Comparison of ENCODE assay signal across 1 cellular context in genomic region chr11:12673924-12674570, GRCh38.
TF ChIP-seq lines count a peak whose summit lies in the region.

Gene TEAD1 (plus strand): TSS chr11:12674421.

TF ChIP-seq in HepG2, 621 proteins besides CTCF, POLR2A, EP300 and RAD21 (continued from another document and continues in another):
- TF ChIP-seq NCOA2 (CRISPR knock-in tag; IDR thresholded peaks at IDR 0.05) (no peak; the same call in 1 of the 2 replicates), MZF1 (CRISPR knock-in tag; IDR thresholded peaks at IDR 0.05; ENCODE audit: borderline replicate concordance) (no peak), NFATC3 (CRISPR knock-in tag; IDR thresholded peaks at IDR 0.05) (no peak), KLF16 (CRISPR knock-in tag; IDR thresholded peaks at IDR 0.05) (peak in 1 of 2 experiments; percentile 43; a peak in 1 of 4 replicates), SIX4 (CRISPR knock-in tag; IDR thresholded peaks at IDR 0.05) (peak; percentile 23; the same call in 1 of the 2 replicates), CHCHD3 (CRISPR knock-in tag; IDR thresholded peaks at IDR 0.05) (no peak), ZMYM2 (CRISPR knock-in tag; IDR thresholded peaks at IDR 0.05) (0 out of 2 replicates have a peak, but pooled peaks have one; percentile 46), ZBTB39 (CRISPR knock-in tag; IDR thresholded peaks at IDR 0.05) (no peak), RNF2 (conservative IDR thresholded peaks at IDR 0.05; ENCODE audit: low read depth) (no peak), ZNF615 (CRISPR knock-in tag; IDR thresholded peaks at IDR 0.05; ENCODE audit: borderline replicate concordance) (no peak), ZNF619 (CRISPR knock-in tag; IDR thresholded peaks at IDR 0.05) (no peak), GMEB1 (CRISPR knock-in tag; IDR thresholded peaks at IDR 0.05; ENCODE audit: borderline replicate concordance) (peak; percentile 40; the same call in 1 of the 2 replicates), TP53 (CRISPR knock-in tag; conservative IDR thresholded peaks at IDR 0.05) (no peak), SRY (CRISPR knock-in tag; IDR thresholded peaks at IDR 0.05) (no peak; the same call in 1 of the 2 replicates), NFKB2 (CRISPR knock-in tag; IDR thresholded peaks at IDR 0.05; ENCODE audit: borderline replicate concordance) (no peak), ZNF34 (CRISPR knock-in tag; IDR thresholded peaks at IDR 0.05; ENCODE audit: borderline replicate concordance) (no peak), ZKSCAN1 (IDR thresholded peaks at IDR 0.05; ENCODE audit: low read length) (no peak), ZNF331 (CRISPR knock-in tag; IDR thresholded peaks at IDR 0.05) (peak; percentile 50), PHF8 (CRISPR knock-in tag; IDR thresholded peaks at IDR 0.05) (peak; percentile 63), ZNF441 (CRISPR knock-in tag; IDR thresholded peaks at IDR 0.05; ENCODE audit: borderline replicate concordance) (peak; percentile 65; the same call in 1 of the 2 replicates), LRRFIP1 (CRISPR knock-in tag; conservative IDR thresholded peaks at IDR 0.05) (no peak), ZNF605 (CRISPR knock-in tag; IDR thresholded peaks at IDR 0.05) (peak; percentile 43; the same call in 1 of the 2 replicates), ZFP36 (IDR thresholded peaks at IDR 0.05; ENCODE audit: borderline replicate concordance, low read depth, low read length, partially characterized antibody) (no peak), ZNF816 (CRISPR knock-in tag; IDR thresholded peaks at IDR 0.05; ENCODE audit: borderline replicate concordance) (no peak), HNF1A (IDR thresholded peaks at IDR 0.05; ENCODE audit: low read depth) (no peak), HNF1A (CRISPR knock-in tag; IDR thresholded peaks at IDR 0.05; ENCODE audit: borderline replicate concordance) (peak; percentile 51; the same call in 1 of the 2 replicates), KLF13 (CRISPR knock-in tag; IDR thresholded peaks at IDR 0.05) (no peak), ZFY (CRISPR knock-in tag; IDR thresholded peaks at IDR 0.05) (peak; percentile 62), CHD4 (IDR thresholded peaks at IDR 0.05; ENCODE audit: borderline replicate concordance, low read length) (no peak), GLI4 (CRISPR knock-in tag; IDR thresholded peaks at IDR 0.05; ENCODE audit: borderline replicate concordance) (no peak), IKZF4 (CRISPR knock-in tag; IDR thresholded peaks at IDR 0.05; ENCODE audit: borderline replicate concordance, low read depth, not compliant biosample characterization) (no peak), ZBTB1 (CRISPR knock-in tag; IDR thresholded peaks at IDR 0.05; ENCODE audit: borderline replicate concordance) (no peak), UBTF (CRISPR knock-in tag; IDR thresholded peaks at IDR 0.05) (no peak; the same call in 1 of the 2 replicates), ZBTB37 (CRISPR knock-in tag; IDR thresholded peaks at IDR 0.05) (no peak), ZNF124 (CRISPR knock-in tag; IDR thresholded peaks at IDR 0.05) (no peak), FOSL1 (CRISPR knock-in tag; IDR thresholded peaks at IDR 0.05; ENCODE audit: borderline replicate concordance) (no peak), ZBTB34 (CRISPR knock-in tag; IDR thresholded peaks at IDR 0.05) (no peak), ZSCAN5A (CRISPR knock-in tag; IDR thresholded peaks at IDR 0.05; ENCODE audit: borderline replicate concordance) (no peak; the same call in 1 of the 2 replicates), MAFF (IDR thresholded peaks at IDR 0.05; ENCODE audit: low read depth, low read length) (no peak), ZNF775 (CRISPR knock-in tag; IDR thresholded peaks at IDR 0.05; ENCODE audit: borderline replicate concordance) (no peak), REXO4 (CRISPR knock-in tag; IDR thresholded peaks at IDR 0.05; ENCODE audit: borderline replicate concordance) (no peak), FUBP1 (CRISPR knock-in tag; IDR thresholded peaks at IDR 0.05; ENCODE audit: borderline replicate concordance) (no peak), GATAD1 (CRISPR knock-in tag; IDR thresholded peaks at IDR 0.05) (no peak), NR3C1 (CRISPR knock-in tag; IDR thresholded peaks at IDR 0.05) (no peak)
